15 cellular contexts compared by ENCODE assay signal in genomic region chr2:182554950-182555349, GRCh38.
"Had no signal": no experiment of that assay in that cellular context is flagged by ENCODE, and none has a peak within 500 bp of the region (broad histone marks: within the 10 kb centered on the region; RNA-seq: fewer than 3 reads in every experiment).

No MANE protein-coding gene starts in this region.

- H3K79me2 ChIP-seq: hepatocyte had no signal

- H3K27ac ChIP-seq: body of pancreas, hepatocyte, left ventricle myocardium inferior had no signal

- H2AFZ ChIP-seq: hepatocyte had no signal

- H3K27me3 ChIP-seq: body of pancreas, hepatocyte had no signal

- H3K9me3 ChIP-seq: body of pancreas, left ventricle myocardium inferior had no signal

- ATAC-seq: activated CD4-positive, CD25-positive, alpha-beta regulatory T cell treated with anti-CD3 and anti-CD28 coated beads, Interleukin-2, amount 50 U/mL, for 24 hours; activated naive CD4-positive, alpha-beta T cell treated with anti-CD3 and anti-CD28 coated beads, Interleukin-2, amount 50 U/mL, for 72 hours; body of pancreas; right cardiac atrium had no signal

- H3K36me3 ChIP-seq: left ventricle myocardium inferior had no signal

- H3K4me2 ChIP-seq: hepatocyte had no signal

- DNase-seq: activated CD4-positive, alpha-beta T cell treated with anti-CD3 and anti-CD28 coated beads, Interleukin-2, amount 50 U/mL, for 4 hours; activated effector memory CD4-positive, alpha-beta T cell treated with anti-CD3 and anti-CD28 coated beads, Interleukin-2, amount 50 U/mL, for 16 hours; activated T-cell treated with anti-CD3 and anti-CD28 coated beads, Interleukin-2, amount 50 U/mL, for 1 hour; amniotic stem cell; body of pancreas; central memory CD4-positive, alpha-beta T cell; kidney; left ventricle myocardium inferior; mesendoderm; occipital lobe; right cardiac atrium; small intestine had no signal

- H3K4me3 ChIP-seq: body of pancreas, hepatocyte, left ventricle myocardium inferior had no signal

- H3K4me1 ChIP-seq: body of pancreas, left ventricle myocardium inferior had no signal
